ENCODE assay signal across 20 cellular contexts in genomic region chr13:108964601-108965000, GRCh38.
"Had no signal": no experiment of that assay in that cellular context is flagged by ENCODE, and none has a peak within 500 bp of the region (broad histone marks: within the 10 kb centered on the region; RNA-seq: fewer than 3 reads in every experiment).

No MANE protein-coding gene starts in this region.

- H3K27me3 ChIP-seq: heart left ventricle, neural progenitor cell, pancreas, stomach, transverse colon had no signal

- H2AFZ ChIP-seq: neural progenitor cell had no signal

- H3K4me1 ChIP-seq: neural progenitor cell, pancreas, transverse colon had no signal

- H3K4me1 Mint-ChIP-seq: endodermal cell had no signal

- H3K4me2 ChIP-seq: neural progenitor cell had no signal

- DNase-seq: effector CD4-positive, alpha-beta T cell; endodermal cell; heart left ventricle; hippocampal formation; nucleus accumbens; pancreas; right cardiac atrium; small intestine; stimulated activated CD4-positive, alpha-beta T cell treated with anti-CD3 and anti-CD28 coated beads, Interleukin-12 subunit alpha, Interleukin-12 subunit beta, amount 100 ng/mL, for 4 hours; stimulated activated naive CD4-positive, alpha-beta T cell; stomach; substantia nigra; transverse colon had no signal

- H3K36me3 ChIP-seq: heart left ventricle, neural progenitor cell, pancreas, stomach, thoracic aorta, transverse colon had no signal

- H3K27ac Mint-ChIP-seq: endodermal cell; mesothelial cell of epicardium; natural killer cell treated with Interleukin-12 subunit alpha and Interleukin-12 subunit beta and Interleukin-15 and Interleukin-18, amount 100 ng/mL, for 72 hours; neural progenitor cell; progenitor cell of endocrine pancreas had no signal

- H3K36me3 Mint-ChIP-seq: mesothelial cell of epicardium; natural killer cell treated with Interleukin-12 subunit alpha and Interleukin-12 subunit beta and Interleukin-15 and Interleukin-18, amount 100 ng/mL, for 72 hours; neural progenitor cell had no signal

- H3K27ac ChIP-seq: coronary artery, heart left ventricle, neural progenitor cell, pancreas, stomach, thoracic aorta, transverse colon had no signal

- H3K4me3 Mint-ChIP-seq: endodermal cell; mesothelial cell of epicardium; natural killer cell treated with Interleukin-12 subunit alpha and Interleukin-12 subunit beta and Interleukin-15 and Interleukin-18, amount 100 ng/mL, for 72 hours; neural progenitor cell had no signal

- H3K9ac ChIP-seq: neural progenitor cell had no signal

- H3K4me3 ChIP-seq: coronary artery, heart left ventricle, neural progenitor cell, pancreas, stomach, thoracic aorta, transverse colon had no signal

- H3K27me3 Mint-ChIP-seq: natural killer cell treated with Interleukin-12 subunit alpha and Interleukin-12 subunit beta and Interleukin-15 and Interleukin-18, amount 100 ng/mL, for 72 hours; progenitor cell of endocrine pancreas had no signal

- H3K9me3 ChIP-seq: heart left ventricle, pancreas, stomach, thoracic aorta, transverse colon had no signal

- H3K9me3 Mint-ChIP-seq: endodermal cell; mesothelial cell of epicardium; natural killer cell treated with Interleukin-12 subunit alpha and Interleukin-12 subunit beta and Interleukin-15 and Interleukin-18, amount 100 ng/mL, for 72 hours; neural progenitor cell had no signal

- ATAC-seq: heart left ventricle, left lobe of liver, pancreas, right cardiac atrium had no signal
